In genomic region chr7:90297118-90297517, GRCh38 we compare ENCODE assay signal across 19 cellular contexts. TPM values are rescaled to one million over a fixed set of nuclear protein-coding genes. Genes with fewer than 3 reads are reported as not detected.
A peak's percentile ranks its signal among the peaks of the same experiment; 100 is the strongest.
DNase-seq lines count a peak whose midpoint lies in the region; TF ChIP-seq lines count a peak whose summit lies in the region.
"Had no signal": no experiment of that assay in that cellular context is flagged by ENCODE, and none has a peak within 500 bp of the region (broad histone marks: within the 10 kb centered on the region; RNA-seq: fewer than 3 reads in every experiment).

No MANE protein-coding gene starts in this region.

- H3K4me2 ChIP-seq in mammary epithelial cell (ENCODE audit: insufficient read depth, low read depth, low read length): no peak overlapping the region
- H3K4me2 ChIP-seq: A549, BLaER1 had no signal

- TF ChIP-seq EP300 in transverse colon (IDR thresholded peaks at IDR 0.05; ENCODE audit: low read depth): no peak

- H3K9ac ChIP-seq in mammary epithelial cell (ENCODE audit: insufficient read depth, low read length): no peak overlapping the region
- H3K9ac ChIP-seq: BLaER1 had no signal

- H3K4me3 Mint-ChIP-seq in nephron progenitor cell: no peak overlapping the region
- H3K4me3 Mint-ChIP-seq: CD14-positive monocyte; CD4-positive, alpha-beta memory T cell had no signal

- no peak for DNase-seq in mammary epithelial cell
- DNase-seq in breast epithelium (ENCODE audit: low spot score in 2 of 2): no peak
- DNase-seq in epithelial cell of esophagus (ENCODE audit: low read depth): peak; percentile 17
- no peak for DNase-seq in nephron progenitor cell
- DNase-seq in transverse colon: no peak
- DNase-seq in stimulated activated naive CD4-positive, alpha-beta T cell treated with Interleukin-2 at 50 U/mL for 16 hours (lab: John Stamatoyannopoulos, UW): no peak
- no peak for DNase-seq in BE2C
- DNase-seq: AML-193; Calu3; CD4-positive, alpha-beta memory T cell; DMS79 treated with DMSO at 0.1 percent for 48 hours had no signal

- no peaks in the 10 kb centered on the region for H3K4me1 Mint-ChIP-seq in nephron progenitor cell
- H3K4me1 Mint-ChIP-seq: CD14-positive monocyte; CD4-positive, alpha-beta memory T cell had no signal

- no peak overlapping the region for H3K4me3 ChIP-seq in mammary epithelial cell (replicated peaks in 1 of 3; ENCODE audit: insufficient read depth in 1 of 3, low read depth in 2 of 3, low read length in 3 of 3)
- H3K4me3 ChIP-seq in breast epithelium: no peak overlapping the region
- no peak overlapping the region for H3K4me3 ChIP-seq in epithelial cell of esophagus (ENCODE audit: low read length)
- no peak overlapping the region for H3K4me3 ChIP-seq in transverse colon
- H3K4me3 ChIP-seq in BE2C (ENCODE audit: low read depth, low read length): no peak overlapping the region
- H3K4me3 ChIP-seq: A549, BLaER1, HAP-1 had no signal

- dilution Hi-C loops in mammary epithelial cell (cut with HindIII; ENCODE audit: low sequenced_read_pairs): no loop called here

- H3K79me2 ChIP-seq in mammary epithelial cell (ENCODE audit: insufficient read depth, low read length): no peaks in the 10 kb centered on the region

- intact Hi-C loops in mammary epithelial cell (cut with micrococcal nuclease) (no loop called here), breast epithelium (cut with DNase I; ENCODE audit: low total_unique reads) (loop anchor here (5.0 kb wide), 1 partner anchor 1410 kb away; no protein-coding TSS in a partner anchor), transverse colon (cut with DNase I; ENCODE audit: low total_unique reads) (no loop called here)

- H3K36me3 ChIP-seq in mammary epithelial cell (ENCODE audit: insufficient read depth, low read length) (no peaks in the 10 kb centered on the region), breast epithelium (no peaks in the 10 kb centered on the region), transverse colon (no peaks in the 10 kb centered on the region), BE2C (no peaks in the 10 kb centered on the region)
- H3K36me3 ChIP-seq: BLaER1, HAP-1 had no signal

- no peaks in the 10 kb centered on the region for H4K20me1 ChIP-seq in mammary epithelial cell (ENCODE audit: insufficient read depth, low read length)
- H4K20me1 ChIP-seq: BLaER1 had no signal

- in situ Hi-C loops in mammary epithelial cell (cut with MboI; ENCODE audit: low sequenced_read_pairs in 2 of 2): no loop called here
- in situ Hi-C loops in transverse colon (cut with MboI; ENCODE audit: low pct_ligation_motif_present in 1 of 4, low pct_unique_long_range_greater_than_20kb in 1 of 4, low sequenced_read_pairs in 3 of 4): no loop called here

- peak overlapping the region; percentile 28 for H2AFZ ChIP-seq in mammary epithelial cell (ENCODE audit: low read depth, low read length)

- H3K9me3 ChIP-seq in mammary epithelial cell (replicated peaks; ENCODE audit: insufficient read depth, low read length): no peaks in the 10 kb centered on the region
- no peaks in the 10 kb centered on the region for H3K9me3 ChIP-seq in breast epithelium
- H3K9me3 ChIP-seq in transverse colon: no peaks in the 10 kb centered on the region
- H3K9me3 ChIP-seq in BE2C: no peaks in the 10 kb centered on the region
- H3K9me3 ChIP-seq: A549, HAP-1 had no signal

- H3K27ac Mint-ChIP-seq in nephron progenitor cell: peak overlapping the region; percentile 10
- H3K27ac Mint-ChIP-seq: CD14-positive monocyte had no signal

- H3K27ac ChIP-seq in mammary epithelial cell (ENCODE audit: insufficient read depth, low read depth, low read length) (no peak overlapping the region), breast epithelium (no peak overlapping the region), transverse colon (no peak overlapping the region)
- H3K27ac ChIP-seq: 22Rv1, A549, BLaER1 had no signal

- H3K27me3 ChIP-seq in mammary epithelial cell (ENCODE audit: insufficient read depth, low read length): no peaks in the 10 kb centered on the region
- no peaks in the 10 kb centered on the region for H3K27me3 ChIP-seq in breast epithelium
- no peaks in the 10 kb centered on the region for H3K27me3 ChIP-seq in transverse colon
- no peaks in the 10 kb centered on the region for H3K27me3 ChIP-seq in BE2C
- H3K27me3 ChIP-seq: BLaER1 had no signal

- H3K27me3 Mint-ChIP-seq in nephron progenitor cell (ENCODE audit: low read depth, poor library complexity): peaks cover 2% of the 10 kb centered on the region

- peaks cover 16% of the 10 kb centered on the region for H3K36me3 Mint-ChIP-seq in nephron progenitor cell (ENCODE audit: low read depth)
- H3K36me3 Mint-ChIP-seq: CD14-positive monocyte; CD4-positive, alpha-beta memory T cell had no signal

- no peaks in the 10 kb centered on the region for H3K4me1 ChIP-seq in mammary epithelial cell (ENCODE audit: insufficient read depth, low read length)
- H3K4me1 ChIP-seq in breast epithelium: no peaks in the 10 kb centered on the region
- H3K4me1 ChIP-seq in transverse colon: no peaks in the 10 kb centered on the region
- H3K4me1 ChIP-seq in BE2C: no peaks in the 10 kb centered on the region
- H3K4me1 ChIP-seq: A549, BLaER1 had no signal

- TF ChIP-seq CTCF in mammary epithelial cell (conservative IDR thresholded peaks at IDR 0.05 in 1 of 2, IDR thresholded peaks at IDR 0.05 in 1 of 2; ENCODE audit: extremely low read depth in 1 of 2, insufficient read depth in 1 of 2, low read depth in 1 of 2, low read length in 2 of 2) (no peak), breast epithelium (IDR thresholded peaks at IDR 0.05) (no peak), epithelial cell of esophagus (IDR thresholded peaks at IDR 0.05; ENCODE audit: insufficient read depth, low read depth, low read length, missing control alignments) (no peak), nephron progenitor cell (IDR thresholded peaks at IDR 0.05) (no peak), transverse colon (IDR thresholded peaks at IDR 0.05) (no peak), BE2C (IDR thresholded peaks at IDR 0.05; ENCODE audit: low read depth, low read length) (no peak)

- TF ChIP-seq POLR2A in breast epithelium (IDR thresholded peaks at IDR 0.05) (no peak), transverse colon (IDR thresholded peaks at IDR 0.05) (no peak)

- no TSS peak for BruUV-seq in mammary epithelial cell (replicated peaks; lab: Mats Ljungman, UMichigan)

- WGBS in mammary epithelial cell (ENCODE audit: low coverage, missing lambda C conversion rate): 4% methylated on average over 2 of the region's 2 CpGs
- 47 to 67% methylated on average over 2 of the region's 2 CpGs for WGBS in transverse colon (ENCODE audit: low coverage in 1 of 2), 2 donors

- peaks cover 21% of the 10 kb centered on the region for H3K9me3 Mint-ChIP-seq in nephron progenitor cell

- CTCF ChIA-PET in mammary epithelial cell (lab: Charles Lee; ENCODE audit: low non-redundant PET): no interaction called here

RNA-seq across cellular contexts. Expression of gene FAM237B, which starts 24.0 kb away (rescaled TPM):
- total RNA-seq in mammary epithelial cell (not detected), breast epithelium (under 1 TPM in 1 of 3 donors, not detected in 2; 0.15 TPM), transverse colon (not detected)
- polyA plus RNA-seq in mammary epithelial cell: not detected
- polyA minus RNA-seq in mammary epithelial cell: not detected
- polyA plus RNA-seq in BE2C (2012; ENCODE audit: insufficient read depth, insufficient read length, low read depth): not detected
- total RNA-seq: Calu3; CD4-positive, alpha-beta memory T cell; G401; H4; HT1080 had no signal
- polyA plus RNA-seq: A549; CD14-positive monocyte; CD4-positive, alpha-beta memory T cell had no signal

RNA-seq across cellular contexts. Expression of gene GTPBP10, which starts 49.4 kb away (rescaled TPM):
- total RNA-seq in mammary epithelial cell (10 to 100 TPM; 12.2 to 35.5 TPM), breast epithelium (10 to 100 TPM; 21.3 to 27.2 (median 22.3) TPM), transverse colon (10 to 100 TPM in 3 of 4 donors, 1 to 10 TPM in 1; 1.5 to 71.0 (median 19.6) TPM)
- 12.1 TPM for polyA plus RNA-seq in mammary epithelial cell
- polyA minus RNA-seq in mammary epithelial cell: 14.4 TPM
- 7.2 TPM for polyA plus RNA-seq in BE2C (2012; ENCODE audit: insufficient read depth, insufficient read length, low read depth)

RNA-seq across cellular contexts. Expression of gene CFAP69, which starts 52.1 kb away (rescaled TPM):
- 1 to 10 TPM; 1.7 to 5.0 TPM for total RNA-seq in mammary epithelial cell
- polyA plus RNA-seq in mammary epithelial cell: 0.48 TPM
- 3.3 TPM for polyA minus RNA-seq in mammary epithelial cell
- 10 to 100 TPM; 13.0 to 45.2 (median 21.8) TPM for total RNA-seq in breast epithelium
- 1 to 10 TPM; 1.4 to 6.8 (median 4.5) TPM for total RNA-seq in transverse colon
- not detected for polyA plus RNA-seq in BE2C (2012; ENCODE audit: insufficient read depth, insufficient read length, low read depth)
- polyA plus RNA-seq: CD14-positive monocyte; CD4-positive, alpha-beta memory T cell had no signal
